Comparison of ENCODE assay signal across 1 cellular context in genomic region chr17:77439382-77440013, GRCh38.
TF ChIP-seq lines count a peak whose summit lies in the region.

No MANE protein-coding gene starts in this region.

TF ChIP-seq in H1, 55 proteins besides CTCF, POLR2A, EP300 and RAD21 (continued from another document):
- TF ChIP-seq CHD7 (IDR thresholded peaks at IDR 0.05; ENCODE audit: insufficient replicate concordance, low read length) = no peak
- TF ChIP-seq BCL11A (IDR thresholded peaks at IDR 0.05; ENCODE audit: low read depth in 2 of 2, low read length in 2 of 2) = no peak
- TF ChIP-seq HDAC6 (IDR thresholded peaks at IDR 0.05; ENCODE audit: low read depth, low read length) = no peak
- no peak for TF ChIP-seq TEAD4 (IDR thresholded peaks at IDR 0.05; ENCODE audit: low read depth, low read length)
- TF ChIP-seq CTBP2 (IDR thresholded peaks at IDR 0.05; ENCODE audit: borderline replicate concordance, insufficient read depth, insufficient read length, low read length) = no peak
